ENCODE assay signal across 1 cellular context in genomic region chr10:96092999-96093767, GRCh38.
A peak's percentile ranks its signal among the peaks of the same experiment; 100 is the strongest.
TF ChIP-seq lines count a peak whose summit lies in the region.

No MANE protein-coding gene starts in this region.

TF ChIP-seq in HepG2, 621 proteins besides CTCF, POLR2A, EP300 and RAD21 (continued from another document and continues in another):
- TF ChIP-seq, protein P1, sequence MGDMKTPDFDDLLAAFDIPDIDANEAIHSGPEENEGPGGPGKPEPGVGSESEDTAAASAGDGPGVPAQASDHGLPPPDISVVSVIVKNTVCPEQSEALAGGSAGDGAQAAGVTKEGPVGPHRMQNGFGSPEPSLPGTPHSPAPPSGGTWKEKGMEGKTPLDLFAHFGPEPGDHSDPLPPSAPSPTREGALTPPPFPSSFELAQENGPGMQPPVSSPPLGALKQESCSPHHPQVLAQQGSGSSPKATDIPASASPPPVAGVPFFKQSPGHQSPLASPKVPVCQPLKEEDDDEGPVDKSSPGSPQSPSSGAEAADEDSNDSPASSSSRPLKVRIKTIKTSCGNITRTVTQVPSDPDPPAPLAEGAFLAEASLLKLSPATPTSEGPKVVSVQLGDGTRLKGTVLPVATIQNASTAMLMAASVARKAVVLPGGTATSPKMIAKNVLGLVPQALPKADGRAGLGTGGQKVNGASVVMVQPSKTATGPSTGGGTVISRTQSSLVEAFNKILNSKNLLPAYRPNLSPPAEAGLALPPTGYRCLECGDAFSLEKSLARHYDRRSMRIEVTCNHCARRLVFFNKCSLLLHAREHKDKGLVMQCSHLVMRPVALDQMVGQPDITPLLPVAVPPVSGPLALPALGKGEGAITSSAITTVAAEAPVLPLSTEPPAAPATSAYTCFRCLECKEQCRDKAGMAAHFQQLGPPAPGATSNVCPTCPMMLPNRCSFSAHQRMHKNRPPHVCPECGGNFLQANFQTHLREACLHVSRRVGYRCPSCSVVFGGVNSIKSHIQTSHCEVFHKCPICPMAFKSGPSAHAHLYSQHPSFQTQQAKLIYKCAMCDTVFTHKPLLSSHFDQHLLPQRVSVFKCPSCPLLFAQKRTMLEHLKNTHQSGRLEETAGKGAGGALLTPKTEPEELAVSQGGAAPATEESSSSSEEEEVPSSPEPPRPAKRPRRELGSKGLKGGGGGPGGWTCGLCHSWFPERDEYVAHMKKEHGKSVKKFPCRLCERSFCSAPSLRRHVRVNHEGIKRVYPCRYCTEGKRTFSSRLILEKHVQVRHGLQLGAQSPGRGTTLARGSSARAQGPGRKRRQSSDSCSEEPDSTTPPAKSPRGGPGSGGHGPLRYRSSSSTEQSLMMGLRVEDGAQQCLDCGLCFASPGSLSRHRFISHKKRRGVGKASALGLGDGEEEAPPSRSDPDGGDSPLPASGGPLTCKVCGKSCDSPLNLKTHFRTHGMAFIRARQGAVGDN (CRISPR knock-in tag; IDR thresholded peaks at IDR 0.05): no peak
- TF ChIP-seq ZNF282 (IDR thresholded peaks at IDR 0.05; ENCODE audit: partially characterized antibody) (no peak), TBL1XR1 (IDR thresholded peaks at IDR 0.05; ENCODE audit: borderline replicate concordance, low read length, partially characterized antibody) (no peak), RFX3 (CRISPR knock-in tag; IDR thresholded peaks at IDR 0.05) (no peak), SRSF4 (IDR thresholded peaks at IDR 0.05; ENCODE audit: low read depth, low read length, poor library complexity, severe bottlenecking) (no peak), ZNF768 (CRISPR knock-in tag; IDR thresholded peaks at IDR 0.05) (no peak), ZNF343 (CRISPR knock-in tag; IDR thresholded peaks at IDR 0.05) (no peak), STAT5B (CRISPR knock-in tag; IDR thresholded peaks at IDR 0.05) (no peak), HCFC1 (IDR thresholded peaks at IDR 0.05; ENCODE audit: low read depth, low read length) (no peak), XRCC5 (optimal IDR thresholded peaks at IDR 0.05; ENCODE audit: low read length) (no peak), SNAPC2 (CRISPR knock-in tag; IDR thresholded peaks at IDR 0.05) (no peak), HNF4G (IDR thresholded peaks at IDR 0.05; ENCODE audit: borderline replicate concordance, low read depth, low read length) (peak; percentile 74), HNF4G (CRISPR knock-in tag; IDR thresholded peaks at IDR 0.05; ENCODE audit: borderline replicate concordance, low read depth) (no peak), ZNF354B (CRISPR knock-in tag; IDR thresholded peaks at IDR 0.05) (no peak), ZNF33A (CRISPR knock-in tag; IDR thresholded peaks at IDR 0.05; ENCODE audit: borderline replicate concordance) (no peak), BRD4 (CRISPR knock-in tag; IDR thresholded peaks at IDR 0.05) (no peak), ZBTB4 (CRISPR knock-in tag; IDR thresholded peaks at IDR 0.05; ENCODE audit: borderline replicate concordance) (no peak), SIN3B (IDR thresholded peaks at IDR 0.05; ENCODE audit: low read length) (no peak), SMYD3 (CRISPR knock-in tag; IDR thresholded peaks at IDR 0.05) (no peak), HNRNPL (IDR thresholded peaks at IDR 0.05; ENCODE audit: low read depth, low read length) (no peak), ZNF713 (CRISPR knock-in tag; IDR thresholded peaks at IDR 0.05) (no peak), ZBTB37 (CRISPR knock-in tag; IDR thresholded peaks at IDR 0.05) (peak; percentile 75), JARID2 (CRISPR knock-in tag; IDR thresholded peaks at IDR 0.05; ENCODE audit: insufficient replicate concordance) (no peak), ZNF83 (CRISPR knock-in tag; IDR thresholded peaks at IDR 0.05; ENCODE audit: borderline replicate concordance) (no peak), SNAPC5 (CRISPR knock-in tag; IDR thresholded peaks at IDR 0.05; ENCODE audit: borderline replicate concordance) (no peak), HES4 (CRISPR knock-in tag; IDR thresholded peaks at IDR 0.05; ENCODE audit: borderline replicate concordance) (no peak), ZNF841 (CRISPR knock-in tag; IDR thresholded peaks at IDR 0.05; ENCODE audit: borderline replicate concordance) (no peak), ZNF564 (CRISPR knock-in tag; IDR thresholded peaks at IDR 0.05) (no peak), ZNF253 (CRISPR knock-in tag; IDR thresholded peaks at IDR 0.05; ENCODE audit: borderline replicate concordance) (no peak), MLLT10 (CRISPR knock-in tag; IDR thresholded peaks at IDR 0.05) (no peak), ATF1 (CRISPR knock-in tag; IDR thresholded peaks at IDR 0.05) (no peak), REST (IDR thresholded peaks at IDR 0.05; ENCODE audit: borderline replicate concordance in 1 of 2, low read depth in 1 of 2, low read length in 2 of 2) (no peak; a peak in 1 of 4 replicates)
- TF ChIP-seq, protein P2, sequence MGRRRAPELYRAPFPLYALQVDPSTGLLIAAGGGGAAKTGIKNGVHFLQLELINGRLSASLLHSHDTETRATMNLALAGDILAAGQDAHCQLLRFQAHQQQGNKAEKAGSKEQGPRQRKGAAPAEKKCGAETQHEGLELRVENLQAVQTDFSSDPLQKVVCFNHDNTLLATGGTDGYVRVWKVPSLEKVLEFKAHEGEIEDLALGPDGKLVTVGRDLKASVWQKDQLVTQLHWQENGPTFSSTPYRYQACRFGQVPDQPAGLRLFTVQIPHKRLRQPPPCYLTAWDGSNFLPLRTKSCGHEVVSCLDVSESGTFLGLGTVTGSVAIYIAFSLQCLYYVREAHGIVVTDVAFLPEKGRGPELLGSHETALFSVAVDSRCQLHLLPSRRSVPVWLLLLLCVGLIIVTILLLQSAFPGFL (CRISPR knock-in tag; IDR thresholded peaks at IDR 0.05): no peak
- TF ChIP-seq, protein P3, sequence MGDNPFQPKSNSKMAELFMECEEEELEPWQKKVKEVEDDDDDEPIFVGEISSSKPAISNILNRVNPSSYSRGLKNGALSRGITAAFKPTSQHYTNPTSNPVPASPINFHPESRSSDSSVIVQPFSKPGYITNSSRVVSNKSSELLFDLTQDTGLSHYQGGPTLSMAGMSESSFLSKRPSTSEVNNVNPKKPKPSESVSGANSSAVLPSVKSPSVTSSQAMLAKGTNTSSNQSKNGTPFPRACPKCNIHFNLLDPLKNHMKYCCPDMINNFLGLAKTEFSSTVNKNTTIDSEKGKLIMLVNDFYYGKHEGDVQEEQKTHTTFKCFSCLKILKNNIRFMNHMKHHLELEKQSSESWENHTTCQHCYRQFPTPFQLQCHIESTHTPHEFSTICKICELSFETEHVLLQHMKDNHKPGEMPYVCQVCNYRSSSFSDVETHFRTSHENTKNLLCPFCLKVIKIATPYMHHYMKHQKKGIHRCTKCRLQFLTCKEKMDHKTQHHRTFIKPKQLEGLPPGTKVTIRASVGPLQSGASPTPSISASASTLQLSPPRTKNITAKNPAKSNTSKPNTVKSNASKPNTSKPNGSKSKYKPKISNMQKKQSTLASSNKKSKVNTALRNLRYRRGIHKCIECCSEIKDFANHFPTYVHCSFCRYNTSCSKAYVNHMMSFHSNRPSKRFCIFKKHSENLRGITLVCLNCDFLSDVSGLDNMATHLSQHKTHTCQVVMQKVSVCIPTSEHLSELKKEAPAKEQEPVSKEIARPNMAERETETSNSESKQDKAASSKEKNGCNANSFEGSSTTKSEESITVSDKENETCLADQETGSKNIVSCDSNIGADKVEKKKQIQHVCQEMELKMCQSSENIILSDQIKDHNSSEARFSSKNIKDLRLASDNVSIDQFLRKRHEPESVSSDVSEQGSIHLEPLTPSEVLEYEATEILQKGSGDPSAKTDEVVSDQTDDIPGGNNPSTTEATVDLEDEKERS (CRISPR knock-in tag; IDR thresholded peaks at IDR 0.05): peak; percentile 96
- TF ChIP-seq, protein P4, sequence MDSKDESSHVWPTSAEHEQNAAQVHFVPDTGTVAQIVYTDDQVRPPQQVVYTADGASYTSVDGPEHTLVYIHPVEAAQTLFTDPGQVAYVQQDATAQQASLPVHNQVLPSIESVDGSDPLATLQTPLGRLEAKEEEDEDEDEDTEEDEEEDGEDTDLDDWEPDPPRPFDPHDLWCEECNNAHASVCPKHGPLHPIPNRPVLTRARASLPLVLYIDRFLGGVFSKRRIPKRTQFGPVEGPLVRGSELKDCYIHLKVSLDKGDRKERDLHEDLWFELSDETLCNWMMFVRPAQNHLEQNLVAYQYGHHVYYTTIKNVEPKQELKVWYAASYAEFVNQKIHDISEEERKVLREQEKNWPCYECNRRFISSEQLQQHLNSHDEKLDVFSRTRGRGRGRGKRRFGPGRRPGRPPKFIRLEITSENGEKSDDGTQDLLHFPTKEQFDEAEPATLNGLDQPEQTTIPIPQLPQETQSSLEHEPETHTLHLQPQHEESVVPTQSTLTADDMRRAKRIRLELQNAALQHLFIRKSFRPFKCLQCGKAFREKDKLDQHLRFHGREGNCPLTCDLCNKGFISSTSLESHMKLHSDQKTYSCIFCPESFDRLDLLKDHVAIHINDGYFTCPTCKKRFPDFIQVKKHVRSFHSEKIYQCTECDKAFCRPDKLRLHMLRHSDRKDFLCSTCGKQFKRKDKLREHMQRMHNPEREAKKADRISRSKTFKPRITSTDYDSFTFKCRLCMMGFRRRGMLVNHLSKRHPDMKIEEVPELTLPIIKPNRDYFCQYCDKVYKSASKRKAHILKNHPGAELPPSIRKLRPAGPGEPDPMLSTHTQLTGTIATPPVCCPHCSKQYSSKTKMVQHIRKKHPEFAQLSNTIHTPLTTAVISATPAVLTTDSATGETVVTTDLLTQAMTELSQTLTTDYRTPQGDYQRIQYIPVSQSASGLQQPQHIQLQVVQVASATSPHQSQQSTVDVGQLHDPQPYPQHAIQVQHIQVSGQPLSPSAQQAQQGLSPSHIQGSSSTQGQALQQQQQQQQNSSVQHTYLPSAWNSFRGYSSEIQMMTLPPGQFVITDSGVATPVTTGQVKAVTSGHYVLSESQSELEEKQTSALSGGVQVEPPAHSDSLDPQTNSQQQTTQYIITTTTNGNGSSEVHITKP (CRISPR knock-in tag; IDR thresholded peaks at IDR 0.05; ENCODE audit: low read depth): peak; percentile 44; the same call in 1 of the 2 replicates
- TF ChIP-seq, protein P5, sequence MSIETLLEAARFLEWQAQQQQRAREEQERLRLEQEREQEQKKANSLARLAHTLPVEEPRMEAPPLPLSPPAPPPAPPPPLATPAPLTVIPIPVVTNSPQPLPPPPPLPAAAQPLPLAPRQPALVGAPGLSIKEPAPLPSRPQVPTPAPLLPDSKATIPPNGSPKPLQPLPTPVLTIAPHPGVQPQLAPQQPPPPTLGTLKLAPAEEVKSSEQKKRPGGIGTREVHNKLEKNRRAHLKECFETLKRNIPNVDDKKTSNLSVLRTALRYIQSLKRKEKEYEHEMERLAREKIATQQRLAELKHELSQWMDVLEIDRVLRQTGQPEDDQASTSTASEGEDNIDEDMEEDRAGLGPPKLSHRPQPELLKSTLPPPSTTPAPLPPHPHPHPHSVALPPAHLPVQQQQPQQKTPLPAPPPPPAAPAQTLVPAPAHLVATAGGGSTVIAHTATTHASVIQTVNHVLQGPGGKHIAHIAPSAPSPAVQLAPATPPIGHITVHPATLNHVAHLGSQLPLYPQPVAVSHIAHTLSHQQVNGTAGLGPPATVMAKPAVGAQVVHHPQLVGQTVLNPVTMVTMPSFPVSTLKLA (IDR thresholded peaks at IDR 0.05): no peak
